In genomic region chr1:27044613-27045091, GRCh38 we compare ENCODE assay signal across 8 cellular contexts. TPM values are rescaled to one million over a fixed set of nuclear protein-coding genes. Genes with fewer than 3 reads are reported as not detected.
A peak's percentile ranks its signal among the peaks of the same experiment; 100 is the strongest.
DNase-seq lines count a peak whose midpoint lies in the region; ATAC-seq and TF ChIP-seq lines count a peak whose summit lies in the region.

No MANE protein-coding gene starts in this region.

- H3K4me2 ChIP-seq in OCI-LY1 (ENCODE audit: low read length) = peak overlapping the region; percentile 30; the same call in 1 of the 2 replicates

- ATAC-seq in naive thymus-derived CD4-positive, alpha-beta T cell = peak; percentile 95
- peak; percentile 88 for ATAC-seq in stimulated activated memory B cell treated with anti-CD40 and anti-IgM and Interleukin-4, amounts not matched to agents 10 μg/mL and 1 μg/mL and 100 μg/mL, for 72 hours
- ATAC-seq in GM18870 (IDR thresholded peaks at IDR 0.05; ENCODE audit: unreplicated experiment) = no peak

- H3K79me2 ChIP-seq in OCI-LY1 (ENCODE audit: insufficient read depth, low read length) = no peaks in the 10 kb centered on the region

- peak overlapping the region; percentile 39 to 85 (median 64) for H3K4me3 Mint-ChIP-seq in naive thymus-derived CD4-positive, alpha-beta T cell
- peak overlapping the region; percentile 34 for H3K4me3 Mint-ChIP-seq in stimulated activated memory B cell treated with anti-CD40 and anti-IgM and Interleukin-4, amounts not matched to agents 10 μg/mL and 1 μg/mL and 100 μg/mL, for 72 hours

- no peaks in the 10 kb centered on the region for H3F3A ChIP-seq in OCI-LY1 (ENCODE audit: insufficient read depth, low read length)

- H3K27me3 Mint-ChIP-seq in naive thymus-derived CD4-positive, alpha-beta T cell = no peaks in the 10 kb centered on the region
- peaks cover 24% of the 10 kb centered on the region for H3K27me3 Mint-ChIP-seq in stimulated activated memory B cell treated with anti-CD40 and anti-IgM and Interleukin-4, amounts not matched to agents 10 μg/mL and 1 μg/mL and 100 μg/mL, for 72 hours

- H3K36me3 Mint-ChIP-seq in naive thymus-derived CD4-positive, alpha-beta T cell = no peaks in the 10 kb centered on the region
- no peaks in the 10 kb centered on the region for H3K36me3 Mint-ChIP-seq in stimulated activated memory B cell treated with anti-CD40 and anti-IgM and Interleukin-4, amounts not matched to agents 10 μg/mL and 1 μg/mL and 100 μg/mL, for 72 hours

- intact Hi-C loops in esophagus squamous epithelium (cut with DNase I) = no loop called here
- intact Hi-C loops in naive thymus-derived CD4-positive, alpha-beta T cell (cut with micrococcal nuclease) = loop anchor here (1.0 to 10.0 kb wide), 5 partner anchors 48 to 350 kb away; partner anchors contain the start of gene GPR3 (in 2 of the 2)

- TF ChIP-seq CTCF in OCI-LY1 (IDR thresholded peaks at IDR 0.05; ENCODE audit: low read length) (peak; percentile 93), esophagus squamous epithelium (IDR thresholded peaks at IDR 0.05) (peak; percentile 97 to 99 (median 99))

- H3K9me3 ChIP-seq in OCI-LY1 (ENCODE audit: low read length) (no peaks in the 10 kb centered on the region), esophagus squamous epithelium (no peaks in the 10 kb centered on the region)
- H3K9me3 ChIP-seq in naive thymus-derived CD4-positive, alpha-beta T cell (ENCODE audit: control insufficient read depth in 2 of 3, low read length in 3 of 3) = no peaks in the 10 kb centered on the region

- H3K4me3 ChIP-seq in OCI-LY1 (ENCODE audit: low read depth, low read length, poor library complexity, severe bottlenecking) = no peak overlapping the region
- peak overlapping the region in 2 of 4 donors; percentile 21 to 46 for H3K4me3 ChIP-seq in esophagus squamous epithelium
- H3K4me3 ChIP-seq in naive thymus-derived CD4-positive, alpha-beta T cell (ENCODE audit: low read length) = peak overlapping the region; percentile 39

- H3K9ac ChIP-seq in OCI-LY1 (ENCODE audit: low read length) = no peak overlapping the region

- H3K27me3 ChIP-seq in OCI-LY1 (ENCODE audit: insufficient read depth, low read length) (no peaks in the 10 kb centered on the region), esophagus squamous epithelium (no peaks in the 10 kb centered on the region)
- no peaks in the 10 kb centered on the region for H3K27me3 ChIP-seq in naive thymus-derived CD4-positive, alpha-beta T cell (ENCODE audit: control insufficient read depth in 2 of 2, insufficient read depth in 2 of 2, low read length in 2 of 2)

- no peak overlapping the region for H2AFZ ChIP-seq in OCI-LY1 (ENCODE audit: low read length)

- no peak for TF ChIP-seq POLR2A in esophagus squamous epithelium (IDR thresholded peaks at IDR 0.05)

- POLR2A ChIA-PET in naive thymus-derived CD4-positive, alpha-beta T cell (lab: Charles Lee) = interaction anchor here (0.7 kb wide), 1 partner anchor 52 kb away, joined by 4 read pairs; no protein-coding TSS in a partner anchor

- 0 to 5% methylated on average over 7 to 10 of the region's 12 CpGs for WGBS in esophagus squamous epithelium, 2 donors

- peak overlapping the region; percentile 1 to 86 (median 40) for H3K27ac Mint-ChIP-seq in naive thymus-derived CD4-positive, alpha-beta T cell
- H3K27ac Mint-ChIP-seq in stimulated activated memory B cell treated with anti-CD40 and anti-IgM and Interleukin-4, amounts not matched to agents 10 μg/mL and 1 μg/mL and 100 μg/mL, for 72 hours = no peak overlapping the region

- H3K9me2 ChIP-seq in OCI-LY1 (ENCODE audit: low read depth, low read length) = no peaks in the 10 kb centered on the region

- no peaks in the 10 kb centered on the region for H4K20me1 ChIP-seq in OCI-LY1 (ENCODE audit: insufficient read depth, low read length)

- peaks cover 3 to 26% (median 19%) of the 10 kb centered on the region in 7 donors for H3K4me1 Mint-ChIP-seq in naive thymus-derived CD4-positive, alpha-beta T cell
- H3K4me1 Mint-ChIP-seq in stimulated activated memory B cell treated with anti-CD40 and anti-IgM and Interleukin-4, amounts not matched to agents 10 μg/mL and 1 μg/mL and 100 μg/mL, for 72 hours = peaks cover 27% of the 10 kb centered on the region

- H3K4me1 ChIP-seq in OCI-LY1 (ENCODE audit: insufficient read depth, low read length, severe bottlenecking) (no peaks in the 10 kb centered on the region), esophagus squamous epithelium (peaks cover 0 to 21% (median 5%) of the 10 kb centered on the region in 3 donors)
- H3K4me1 ChIP-seq in naive thymus-derived CD4-positive, alpha-beta T cell (ENCODE audit: control insufficient read depth in 2 of 2, insufficient read depth in 2 of 2, low read length in 2 of 2) = peaks cover 0 to 15% of the 10 kb centered on the region in 2 donors

- CTCF ChIA-PET in naive thymus-derived CD4-positive, alpha-beta T cell (lab: Charles Lee) = interaction anchor here (0.6 to 6.6 kb wide), 13 partner anchors 10 to 350 kb away, joined by 3 to 163 read pairs (median 3); no protein-coding TSS in a partner anchor

- H3K27ac ChIP-seq in OCI-LY1 (ENCODE audit: low read depth, low read length, poor library complexity, severe bottlenecking) (no peak overlapping the region), esophagus squamous epithelium (no peak overlapping the region)
- H3K27ac ChIP-seq in naive thymus-derived CD4-positive, alpha-beta T cell (ENCODE audit: low read depth, low read length) = peak overlapping the region; percentile 58

- H3K36me3 ChIP-seq in OCI-LY1 (ENCODE audit: insufficient read depth, low read length) (no peaks in the 10 kb centered on the region), esophagus squamous epithelium (no peaks in the 10 kb centered on the region)
- no peaks in the 10 kb centered on the region for H3K36me3 ChIP-seq in naive thymus-derived CD4-positive, alpha-beta T cell (ENCODE audit: control insufficient read depth in 2 of 3, insufficient read depth in 3 of 3, low read length in 3 of 3)

- DNase-seq in GDM1 (lab: John Stamatoyannopoulos, UW) (peak; percentile 65), HUDEP-2 (lab: John Stamatoyannopoulos, UW; ENCODE audit: unreplicated experiment in 76 of 76) (peak in 69 of 76 experiments; percentile 13 to 90 (median 65)), activated T-cell treated with anti-CD3 and anti-CD28 coated beads for 24 hours (ENCODE audit: low read depth) (peak; percentile 80), esophagus squamous epithelium (lab: John Stamatoyannopoulos, UW) (no peak)
- peak; percentile 69 to 92 (median 86) for DNase-seq in naive thymus-derived CD4-positive, alpha-beta T cell

- no peaks in the 10 kb centered on the region for H3K9me3 Mint-ChIP-seq in naive thymus-derived CD4-positive, alpha-beta T cell
- H3K9me3 Mint-ChIP-seq in stimulated activated memory B cell treated with anti-CD40 and anti-IgM and Interleukin-4, amounts not matched to agents 10 μg/mL and 1 μg/mL and 100 μg/mL, for 72 hours = no peaks in the 10 kb centered on the region

RNA-seq across cellular contexts. Expression of gene TENT5B, which starts 32.0 kb away (rescaled TPM):
- 100 to 1,000 TPM in 3 of 4 donors, 10 to 100 TPM in 1; 76.9 to 263 (median 112) TPM for total RNA-seq in esophagus squamous epithelium
- under 1 TPM in 1 of 5 experiments, not detected in 4; 0.88 TPM for total RNA-seq in naive thymus-derived CD4-positive, alpha-beta T cell
- polyA plus RNA-seq in naive thymus-derived CD4-positive, alpha-beta T cell = not detected

RNA-seq across cellular contexts. Expression of gene TRNP1, which starts 51.2 kb away (rescaled TPM):
- 100 to 1,000 TPM in 1 of 4 donors, 10 to 100 TPM in 3; 26.9 to 208 (median 64.5) TPM for total RNA-seq in esophagus squamous epithelium
- 1 to 10 TPM in 1 of 5 experiments, under 1 TPM in 1, not detected in 3; 0.19 to 5.0 TPM for total RNA-seq in naive thymus-derived CD4-positive, alpha-beta T cell
- polyA plus RNA-seq in naive thymus-derived CD4-positive, alpha-beta T cell = not detected

Comparison
In these comparisons a context has a peak if more than half of its experiments do, and no peak if none do; other contexts are left out.
1. RNA of gene TENT5B, which starts 32.0 kb away (total RNA-seq): 76.9 to 263 TPM in esophagus squamous epithelium; 0.88 TPM in naive thymus-derived CD4-positive, alpha-beta T cell; every median in the first group is over 10 times any median in the second.
2. RNA of gene TRNP1, which starts 51.2 kb away (total RNA-seq): 26.9 to 208 TPM in esophagus squamous epithelium; 0.19 to 5.0 TPM in naive thymus-derived CD4-positive, alpha-beta T cell; every median in the first group is over 4 times any median in the second.